In the genomic region with DNA sequence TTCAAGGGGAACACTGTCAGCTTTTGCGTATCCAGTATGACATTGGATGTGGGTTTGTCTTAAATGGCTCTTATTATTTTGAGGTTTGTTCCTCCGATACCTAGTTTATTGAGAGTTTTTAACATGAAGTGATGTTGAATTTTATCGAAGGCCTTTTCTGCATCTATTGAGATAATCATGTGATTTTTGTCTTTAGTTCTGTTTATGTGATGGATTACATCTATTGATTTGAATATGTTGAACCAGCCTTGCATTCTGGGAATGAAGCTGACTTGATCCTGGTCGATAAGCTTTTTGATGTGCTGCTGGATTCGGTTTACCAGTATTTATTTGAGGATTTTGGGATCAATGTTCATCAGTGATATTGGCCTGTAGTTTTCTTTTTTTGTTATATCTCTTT, we compare ENCODE assay signal across 1 cellular context.
TF ChIP-seq lines count a peak whose summit lies in the region.

No MANE protein-coding gene starts in this region.

TF ChIP-seq in K562, 482 proteins besides CTCF, POLR2A, EP300 and RAD21:
- TF ChIP-seq ZNF324 (CRISPR knock-in tag; IDR thresholded peaks at IDR 0.05): peak; percentile 93
